Comparison of ENCODE assay signal across 21 cellular contexts in the genomic region with DNA sequence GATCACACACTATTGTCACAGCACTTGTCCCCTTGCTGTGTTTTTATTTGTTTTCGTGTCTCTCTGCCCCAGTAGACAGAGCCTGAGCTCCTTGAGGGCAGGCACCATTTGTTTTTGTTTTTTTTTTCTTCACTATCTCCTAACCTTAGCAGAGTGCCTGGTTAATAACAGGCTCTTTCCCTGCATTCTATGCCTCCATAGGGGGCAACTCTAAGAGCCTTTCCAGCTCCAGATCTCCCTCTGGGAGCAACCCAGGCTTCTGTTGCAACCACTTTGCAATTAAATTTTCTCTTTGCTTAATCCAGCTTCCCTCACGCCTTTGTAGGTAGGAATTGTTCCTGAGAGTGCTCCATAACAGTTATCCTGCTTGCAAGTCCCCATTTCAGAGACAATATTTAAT.
"Had no signal": no experiment of that assay in that cellular context is flagged by ENCODE, and none has a peak within 500 bp of the region (broad histone marks: within the 10 kb centered on the region; RNA-seq: fewer than 3 reads in every experiment).

No MANE protein-coding gene starts in this region.

- H3K27ac ChIP-seq: body of pancreas, coronary artery, foreskin keratinocyte, lower lobe of right lung, neutrophil, parathyroid adenoma, thyroid gland had no signal

- H3K27me3 ChIP-seq: body of pancreas, foreskin keratinocyte, neutrophil, thyroid gland had no signal

- H3K9me3 ChIP-seq: body of pancreas, lower lobe of right lung, neutrophil, thyroid gland had no signal

- H3K4me1 ChIP-seq: body of pancreas, foreskin keratinocyte had no signal

- DNase-seq: activated B cell treated with CpG ODN at 0.5 μM for 24 hours; activated CD4-positive, alpha-beta T cell treated with anti-CD3 and anti-CD28 coated beads, Interleukin-2, amount 10 ng/mL, durations not matched to agents 24 days and 14 days; activated CD8-positive, alpha-beta memory T cell treated with anti-CD3 and anti-CD28 coated beads, Interleukin-2, amount 50 U/mL, for 4 hours; activated CD8-positive, alpha-beta T cell treated with anti-CD3 and anti-CD28 coated beads, Interleukin-2, amount 10 ng/mL, durations not matched to agents 7 days and 5 days; activated gamma-delta T cell treated with Interleukin-2 at 50 U/mL for 16 hours; activated T-cell treated with anti-CD3 and anti-CD28 coated beads, Interleukin-2, amount 50 U/mL, for 48 hours; amniotic stem cell; body of pancreas; central memory CD4-positive, alpha-beta T cell; effector memory CD4-positive, alpha-beta T cell; foreskin keratinocyte; head of caudate nucleus; left colon; lower lobe of right lung; midbrain; stimulated activated CD4-positive, alpha-beta T cell treated with anti-CD3 and anti-CD28 coated beads, Interleukin-1b, Interleukin-23, amount 100 ng/mL, for 48 hours; T-helper 2 cell; thyroid gland had no signal

- ATAC-seq: activated CD8-positive, alpha-beta T cell treated with anti-CD3 and anti-CD28 coated beads, Interleukin-2, amount 10 ng/mL, durations not matched to agents 7 days and 5 days; body of pancreas; foreskin keratinocyte; left colon; lower lobe of right lung had no signal

- H3K36me3 ChIP-seq: lower lobe of right lung, neutrophil, thyroid gland had no signal

- H3K4me3 ChIP-seq: body of pancreas, coronary artery, lower lobe of right lung, thyroid gland had no signal
